In the genomic region with DNA sequence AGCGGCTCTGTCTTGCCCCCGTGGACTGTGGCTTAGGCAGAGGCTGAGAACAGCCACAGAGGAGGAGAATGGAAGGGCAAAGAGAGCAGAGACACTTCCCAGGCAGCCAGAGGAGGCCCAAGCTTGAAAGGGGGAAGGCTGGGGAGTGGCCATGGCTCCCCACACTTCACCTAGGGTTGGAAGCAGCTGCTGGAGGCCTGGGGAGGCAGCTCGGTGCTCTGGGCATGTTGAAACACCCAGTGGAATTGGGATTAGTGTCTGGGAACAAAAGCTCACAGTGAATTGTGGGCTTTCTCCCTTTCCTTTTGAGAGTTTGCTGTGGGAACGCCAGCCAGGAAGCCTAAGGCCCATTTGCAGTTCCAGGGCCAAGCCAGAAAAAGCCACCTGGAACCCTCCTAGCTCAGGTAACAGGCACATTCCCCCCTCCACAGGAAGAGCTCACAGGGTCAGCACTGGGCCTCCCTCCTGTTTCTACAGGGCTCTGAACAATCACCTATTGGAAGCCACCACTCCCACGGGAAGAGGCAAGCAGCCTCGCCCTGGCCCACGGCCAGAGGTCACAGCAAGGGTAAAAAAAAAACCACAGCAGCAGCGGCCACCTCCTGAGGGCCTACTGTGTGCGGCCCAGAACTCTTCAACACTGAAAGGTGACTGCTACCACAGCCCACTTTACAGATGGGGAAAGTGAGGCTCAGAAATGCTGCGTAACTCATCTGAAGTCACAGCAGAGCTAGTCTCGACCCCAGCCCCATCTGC, we compare ENCODE assay signal across 1 cellular context.
TF ChIP-seq lines count a peak whose summit lies in the region.

No MANE protein-coding gene starts in this region.

TF ChIP-seq in H1, 55 proteins besides CTCF, POLR2A, EP300 and RAD21:
- no peak for TF ChIP-seq EZH2 (IDR thresholded peaks at IDR 0.05; ENCODE audit: low read depth, low read length, severe bottlenecking)
- no peak for TF ChIP-seq GTF2F1 (IDR thresholded peaks at IDR 0.05; ENCODE audit: borderline replicate concordance, low read depth, low read length)
- TF ChIP-seq FOSL1 (IDR thresholded peaks at IDR 0.05; ENCODE audit: insufficient read depth, low read depth, low read length), result no peak
- no peak for TF ChIP-seq SP4 (IDR thresholded peaks at IDR 0.05; ENCODE audit: low read length)
- no peak for TF ChIP-seq SRF (IDR thresholded peaks at IDR 0.05; ENCODE audit: low read depth, low read length)
- TF ChIP-seq KDM4A (IDR thresholded peaks at IDR 0.05; ENCODE audit: low read depth, low read length, severe bottlenecking), result no peak
- TF ChIP-seq CBX5 (IDR thresholded peaks at IDR 0.05; ENCODE audit: low read depth, low read length), result no peak
- TF ChIP-seq SP2 (IDR thresholded peaks at IDR 0.05; ENCODE audit: low read length), result no peak
- no peak for TF ChIP-seq POLR2AphosphoS5 (IDR thresholded peaks at IDR 0.05; ENCODE audit: low read depth, low read length)
- TF ChIP-seq ASH2L (IDR thresholded peaks at IDR 0.05; ENCODE audit: low read length), result no peak
- TF ChIP-seq PHF8 (conservative IDR thresholded peaks at IDR 0.05; ENCODE audit: low read depth, low read length), result no peak
- TF ChIP-seq TAF7 (optimal IDR thresholded peaks at IDR 0.05; ENCODE audit: borderline replicate concordance, low read depth, low read length), result no peak
- TF ChIP-seq SIRT6 (IDR thresholded peaks at IDR 0.05; ENCODE audit: low read length), result no peak
- no peak for TF ChIP-seq EGR1 (IDR thresholded peaks at IDR 0.05; ENCODE audit: borderline replicate concordance, low read depth, low read length)
- TF ChIP-seq, protein P1, sequence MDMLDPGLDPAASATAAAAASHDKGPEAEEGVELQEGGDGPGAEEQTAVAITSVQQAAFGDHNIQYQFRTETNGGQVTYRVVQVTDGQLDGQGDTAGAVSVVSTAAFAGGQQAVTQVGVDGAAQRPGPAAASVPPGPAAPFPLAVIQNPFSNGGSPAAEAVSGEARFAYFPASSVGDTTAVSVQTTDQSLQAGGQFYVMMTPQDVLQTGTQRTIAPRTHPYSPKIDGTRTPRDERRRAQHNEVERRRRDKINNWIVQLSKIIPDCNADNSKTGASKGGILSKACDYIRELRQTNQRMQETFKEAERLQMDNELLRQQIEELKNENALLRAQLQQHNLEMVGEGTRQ (IDR thresholded peaks at IDR 0.05; ENCODE audit: low read length), result no peak
- TF ChIP-seq TAF1 (IDR thresholded peaks at IDR 0.05; ENCODE audit: low read depth, low read length), result no peak
